ENCODE assay signal across 8 cellular contexts in the genomic region with DNA sequence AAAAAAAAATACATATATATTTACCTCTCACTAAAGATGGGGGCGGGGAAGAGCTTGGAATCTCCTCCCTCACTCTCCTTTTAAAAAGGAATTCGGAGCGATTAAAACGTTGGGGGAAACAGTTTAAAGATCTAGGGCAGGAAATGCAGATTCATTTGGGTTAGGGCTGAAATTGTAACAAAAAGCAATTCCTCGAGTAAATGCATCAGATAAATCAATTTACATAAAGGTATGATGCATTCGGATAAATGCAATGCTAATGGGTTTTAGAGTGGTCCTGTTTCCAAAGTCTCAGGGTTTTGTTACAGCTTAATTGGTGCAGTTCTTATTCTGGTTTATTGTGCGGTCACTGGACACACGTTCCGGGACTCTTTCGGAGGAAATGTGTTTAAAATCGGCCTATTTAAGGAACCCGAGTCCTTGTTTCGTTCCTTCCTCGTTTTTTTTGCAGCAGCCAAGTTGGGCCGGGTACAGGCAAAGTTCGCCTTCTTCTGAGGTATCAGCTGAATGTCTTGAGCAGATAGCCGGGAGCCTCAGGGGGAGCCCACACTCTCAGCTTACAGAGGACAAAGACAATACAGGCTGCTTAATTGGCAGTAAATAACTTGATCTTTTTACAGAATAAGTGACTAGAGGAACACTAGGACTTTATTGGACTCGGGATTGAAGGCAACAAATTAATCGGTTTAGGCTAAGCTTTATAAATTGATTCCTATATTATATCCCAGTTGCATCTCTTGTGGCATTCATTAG. TPM values are rescaled to one million over a fixed set of nuclear protein-coding genes. Genes with fewer than 3 reads are reported as not detected.
DNase-seq lines count a peak whose midpoint lies in the region; ATAC-seq and TF ChIP-seq lines count a peak whose summit lies in the region.

No MANE protein-coding gene starts in this region.

- H3K27ac ChIP-seq in RWPE1 (peak overlapping the region; percentile 92), right lobe of liver (peak overlapping the region; percentile 93 to 94 (median 94)), temporal lobe (ENCODE audit: low read depth, low read length) (peak overlapping the region; percentile 27)

- peaks cover 0 to 32% (median 10%) of the 10 kb centered on the region in 4 donors for H3K4me1 ChIP-seq in right lobe of liver

- no peaks in the 10 kb centered on the region for H3K36me3 ChIP-seq in right lobe of liver

- in situ Hi-C loops in GM13977 (cut with MboI; ENCODE audit: low pct_unique_long_range_greater_than_20kb, low sequenced_read_pairs, unreplicated experiment): loop anchor here (25.0 kb wide), 2 partner anchors 107 to 632 kb away; no protein-coding TSS in a partner anchor

- H3K4me3 Mint-ChIP-seq in dendritic cell treated with granulocyte-macrophage colony-stimulating factor and Interleukin-4, amounts not matched to agents 40 ng/mL and 50 ng/mL, for 4 days: peak overlapping the region; percentile 96

- TF ChIP-seq CTCF in AG10803 (conservative IDR thresholded peaks at IDR 0.05; ENCODE audit: low read length) (no peak), GM13977 (IDR thresholded peaks at IDR 0.05; ENCODE audit: extremely low read depth, insufficient read depth, missing control alignments) (no peak), RWPE1 (conservative IDR thresholded peaks at IDR 0.05; ENCODE audit: low read depth) (no peak), right lobe of liver (IDR thresholded peaks at IDR 0.05) (no peak)

- DNase-seq in AG10803 (ENCODE audit: low read depth): peak; percentile 24
- DNase-seq in GM13977 (ENCODE audit: low spot score): peak; percentile 55
- DNase-seq in RWPE1 (ENCODE audit: low spot score): peak; percentile 20
- no peak for DNase-seq in right lobe of liver

- POLR2A ChIA-PET in RWPE1 (lab: Yijun Ruan, JAX; ENCODE audit: low non-redundant PET): no interaction called here

- H3K9me3 Mint-ChIP-seq in dendritic cell treated with granulocyte-macrophage colony-stimulating factor and Interleukin-4, amounts not matched to agents 40 ng/mL and 50 ng/mL, for 4 days: no peaks in the 10 kb centered on the region

- TF ChIP-seq POLR2A in right lobe of liver (IDR thresholded peaks at IDR 0.05): no peak

- CTCF ChIA-PET in RWPE1 (lab: Yijun Ruan, JAX): interaction anchor here (0.6 to 1.4 kb wide), 2 partner anchors 199 to 726 kb away, joined by 3 to 6 read pairs; no protein-coding TSS in a partner anchor

- WGBS in right lobe of liver (ENCODE audit: insufficient coverage, low coverage, low lambda C conversion rate, missing lambda C conversion rate): 2% methylated on average over 19 of the region's 19 CpGs

- H3K9me3 ChIP-seq in right lobe of liver: no peaks in the 10 kb centered on the region

- H3K27ac Mint-ChIP-seq in dendritic cell treated with granulocyte-macrophage colony-stimulating factor and Interleukin-4, amounts not matched to agents 40 ng/mL and 50 ng/mL, for 4 days: peak overlapping the region; percentile 98

- intact Hi-C loops in dendritic cell treated with granulocyte-macrophage colony-stimulating factor and Interleukin-4, amounts not matched to agents 40 ng/mL and 50 ng/mL, for 4 days (cut with micrococcal nuclease): loop anchor here (5.0 to 10.0 kb wide), 2 partner anchors 183 to 416 kb away; partner anchors contain the start of genes HS2ST1 and SELENOF
- intact Hi-C loops in right lobe of liver (cut with DNase I): no loop called here

- H3K4me3 ChIP-seq in AG10803 (ENCODE audit: low read length): peak overlapping the region; percentile 81
- peak overlapping the region; percentile 52 to 80 (median 75) for H3K4me3 ChIP-seq in right lobe of liver

- H3K27me3 ChIP-seq in right lobe of liver: no peaks in the 10 kb centered on the region

- peaks cover 3% of the 10 kb centered on the region for H3K27me3 Mint-ChIP-seq in dendritic cell treated with granulocyte-macrophage colony-stimulating factor and Interleukin-4, amounts not matched to agents 40 ng/mL and 50 ng/mL, for 4 days

- H3K4me1 Mint-ChIP-seq in dendritic cell treated with granulocyte-macrophage colony-stimulating factor and Interleukin-4, amounts not matched to agents 40 ng/mL and 50 ng/mL, for 4 days (ENCODE audit: low read depth): peaks cover 41% of the 10 kb centered on the region

- peaks cover 52% of the 10 kb centered on the region for H3K36me3 Mint-ChIP-seq in dendritic cell treated with granulocyte-macrophage colony-stimulating factor and Interleukin-4, amounts not matched to agents 40 ng/mL and 50 ng/mL, for 4 days (ENCODE audit: low read depth)

- ATAC-seq in right lobe of liver (no peak), GM21367 (IDR thresholded peaks at IDR 0.05; ENCODE audit: unreplicated experiment) (no peak), HG02610 (IDR thresholded peaks at IDR 0.05; ENCODE audit: unreplicated experiment) (no peak)

RNA-seq across cellular contexts. Expression of gene LMO4, which starts 1.7 kb away (rescaled TPM):
- 10 to 100 TPM; 12.9 to 18.1 (median 15.4) TPM for total RNA-seq in right lobe of liver
- 493 TPM for total RNA-seq in temporal lobe

Comparison
In these comparisons a context has a peak if more than half of its experiments do, and no peak if none do; other contexts are left out.
1. DNase-seq: peak in AG10803 (single experiment), GM13977 (single experiment) and RWPE1 (single experiment); none in right lobe of liver (0 of 3).
2. H3K27ac ChIP-seq: peak in every context shown above with its lines; median percentile 94 in right lobe of liver; 92 in RWPE1; 27 in temporal lobe.
3. RNA of gene LMO4, which starts 1.7 kb away (total RNA-seq): 493 TPM in temporal lobe (single experiment); 12.9 to 18.1 TPM in right lobe of liver; every median in the first group is over 10 times any median in the second.